ENCODE assay signal across 23 cellular contexts in genomic region chr7:64516451-64516850, GRCh38. TPM values are rescaled to one million over a fixed set of nuclear protein-coding genes. Genes with fewer than 3 reads are reported as not detected.
DNase-seq lines count a peak whose midpoint lies in the region; ATAC-seq, FAIRE-seq and TF ChIP-seq lines count a peak whose summit lies in the region.
"Had no signal": no experiment of that assay in that cellular context is flagged by ENCODE, and none has a peak within 500 bp of the region (broad histone marks: within the 10 kb centered on the region; RNA-seq: fewer than 3 reads in every experiment).

No MANE protein-coding gene starts in this region.

- no peak overlapping the region for H3K4me2 ChIP-seq in astrocyte (ENCODE audit: low read length)
- H3K4me2 ChIP-seq: A549, KMS-11 had no signal

- peaks cover 48% of the 10 kb centered on the region for H3K9me3 Mint-ChIP-seq in astrocyte (ENCODE audit: unreplicated experiment)

- no peaks in the 10 kb centered on the region for H3K27me3 Mint-ChIP-seq in astrocyte (ENCODE audit: low read depth, unreplicated experiment)
- H3K27me3 Mint-ChIP-seq: CD4-positive, CD25-positive, alpha-beta regulatory T cell had no signal

- TF ChIP-seq CTCF in astrocyte (IDR thresholded peaks at IDR 0.05; ENCODE audit: insufficient read depth, low read depth, low read length) = no peak

- peaks cover 49% of the 10 kb centered on the region for H3K36me3 Mint-ChIP-seq in astrocyte (ENCODE audit: low read depth, unreplicated experiment)

- no peak overlapping the region for H2AFZ ChIP-seq in astrocyte (ENCODE audit: low read depth, low read length)

- H3K36me3 ChIP-seq in astrocyte (ENCODE audit: insufficient read depth, low read length) = peaks cover 18% of the 10 kb centered on the region
- H3K36me3 ChIP-seq in stomach smooth muscle (ENCODE audit: control insufficient read depth in 2 of 2, insufficient read depth in 2 of 2, low read length in 2 of 2) = no peaks in the 10 kb centered on the region
- H3K36me3 ChIP-seq: SJSA1 had no signal

- FAIRE-seq in astrocyte (lab: Jason Lieb, UNC) (no peak), islet of Langerhans (lab: Jason Lieb, UNC) (peak; percentile 41)
- FAIRE-seq: A549, HTR-8/SVneo, RCC 7860 had no signal

- H3K9ac ChIP-seq in astrocyte (ENCODE audit: low read length) = no peak overlapping the region
- H3K9ac ChIP-seq in stomach smooth muscle (ENCODE audit: low read length in 2 of 2) = no peak overlapping the region
- H3K9ac ChIP-seq: KMS-11 had no signal

- H3K27ac Mint-ChIP-seq in astrocyte (ENCODE audit: unreplicated experiment) = no peak overlapping the region
- H3K27ac Mint-ChIP-seq: CD4-positive, CD25-positive, alpha-beta regulatory T cell had no signal

- no peak overlapping the region for H3K4me3 Mint-ChIP-seq in astrocyte (ENCODE audit: unreplicated experiment)

- H3K4me1 Mint-ChIP-seq in astrocyte (ENCODE audit: low read depth, unreplicated experiment) = no peaks in the 10 kb centered on the region
- H3K4me1 Mint-ChIP-seq: CD4-positive, CD25-positive, alpha-beta regulatory T cell had no signal

- no peaks in the 10 kb centered on the region for H4K20me1 ChIP-seq in astrocyte (ENCODE audit: insufficient read depth, low read length)

- ATAC-seq in HG03280 (IDR thresholded peaks at IDR 0.05; ENCODE audit: unreplicated experiment) = no peak
- ATAC-seq: A549 had no signal

- peaks cover 42% of the 10 kb centered on the region for H3K79me2 ChIP-seq in astrocyte (ENCODE audit: insufficient read depth, low read length)

- H3K4me3 ChIP-seq in astrocyte (ENCODE audit: insufficient read depth, low read depth, low read length) (no peak overlapping the region), stomach smooth muscle (ENCODE audit: low read length in 2 of 2) (no peak overlapping the region)
- H3K4me3 ChIP-seq: A549, SJSA1 had no signal

- peak; percentile 72 for DNase-seq in LHCN-M2 (ENCODE audit: low read depth)
- peak; percentile 16 for DNase-seq in astrocyte (ENCODE audit: low read depth)
- DNase-seq in stimulated activated naive CD4-positive, alpha-beta T cell treated with Interleukin-2 at 50 U/mL for 16 hours (lab: John Stamatoyannopoulos, UW) = no peak
- DNase-seq in ecto neural progenitor cell (ENCODE audit: low spot score) = no peak
- no peak for DNase-seq in AG20443 (ENCODE audit: low spot score)
- DNase-seq: CD4-positive, CD25-positive, alpha-beta regulatory T cell; COR-L47; DMS79 treated with DMSO at 0.1 percent for 48 hours; MV-4-11; NCI-H1105 treated with DMSO at 0.1 percent for 48 hours; NCI-H1694; NCI-H2081 treated with DMSO at 0.1 percent for 48 hours; NCI-H2171 treated with DMSO at 0.1 percent for 48 hours; NCI-H526; OCI-M1 had no signal

- H3K27ac ChIP-seq in astrocyte (ENCODE audit: low read depth, low read length) (no peak overlapping the region), stomach smooth muscle (ENCODE audit: low read length) (peak overlapping the region; percentile 8)
- H3K27ac ChIP-seq: A549, KMS-11, SJSA1 had no signal

- H3K27me3 ChIP-seq in astrocyte (ENCODE audit: insufficient read depth, low read length) (no peaks in the 10 kb centered on the region), stomach smooth muscle (ENCODE audit: control insufficient read depth in 1 of 2, insufficient read depth in 2 of 2, low read length in 2 of 2) (no peaks in the 10 kb centered on the region)
- H3K27me3 ChIP-seq: SJSA1 had no signal

- H3K9me3 ChIP-seq in astrocyte (ENCODE audit: insufficient read depth, low read depth, low read length) = peaks cover 8% of the 10 kb centered on the region
- H3K9me3 ChIP-seq in stomach smooth muscle (ENCODE audit: control insufficient read depth in 2 of 2, low read length in 2 of 2) = peaks cover 3 to 6% of the 10 kb centered on the region in 2 donors

- H3K4me1 ChIP-seq in astrocyte (ENCODE audit: insufficient read depth, low read length) (no peaks in the 10 kb centered on the region), stomach smooth muscle (ENCODE audit: control insufficient read depth, insufficient read depth, low read length) (peaks cover 10% of the 10 kb centered on the region)
- H3K4me1 ChIP-seq: A549, SJSA1 had no signal

RNA-seq across cellular contexts. Expression of gene ZNF680, which starts 46.4 kb away (rescaled TPM):
- total RNA-seq in LHCN-M2 (2014; rRNA removed) = 21.6 and 25.3 TPM in 2 replicates
- 2.6 TPM for polyA plus RNA-seq in LHCN-M2 (2012)
- 5.6 and 7.1 TPM in 2 replicates for total RNA-seq in astrocyte

Comparison
In these comparisons a context has a peak if more than half of its experiments do, and no peak if none do; other contexts are left out.
1. DNase-seq: peak in LHCN-M2 (single experiment) and astrocyte (single experiment); none in stimulated activated naive CD4-positive, alpha-beta T cell treated with Interleukin-2 at 50 U/mL for 16 hours (single experiment), ecto neural progenitor cell (single experiment) and AG20443 (single experiment).